In the genomic region with DNA sequence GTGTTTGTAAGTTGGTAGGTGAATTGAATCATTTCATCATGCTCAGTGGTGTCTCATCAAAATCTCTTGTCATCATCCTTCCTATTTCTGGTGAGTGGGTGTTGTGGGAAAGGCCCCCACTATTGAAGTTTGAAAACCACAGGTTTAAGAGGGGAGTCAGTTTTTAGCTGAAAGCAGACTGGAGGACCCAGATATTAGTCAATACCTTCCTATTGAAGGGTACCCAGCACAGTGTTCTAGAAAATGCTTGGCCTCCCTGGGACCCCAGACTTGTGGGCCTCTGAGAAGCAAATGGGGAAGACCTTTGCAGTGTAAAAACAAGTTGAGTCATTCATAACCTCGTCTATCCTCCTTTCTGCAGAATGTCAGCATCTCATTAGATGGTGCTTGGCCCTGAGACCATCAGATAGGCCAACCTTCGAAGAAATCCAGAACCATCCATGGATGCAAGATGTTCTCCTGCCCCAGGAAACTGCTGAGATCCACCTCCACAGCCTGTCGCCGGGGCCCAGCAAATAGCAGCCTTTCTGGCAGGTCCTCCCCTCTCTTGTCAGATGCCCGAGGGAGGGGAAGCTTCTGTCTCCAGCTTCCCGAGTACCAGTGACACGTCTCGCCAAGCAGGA, we compare ENCODE assay signal across 8 cellular contexts. TPM values are rescaled to one million over a fixed set of nuclear protein-coding genes. Genes with fewer than 3 reads are reported as not detected.
DNase-seq lines count a peak whose midpoint lies in the region; ATAC-seq and TF ChIP-seq lines count a peak whose summit lies in the region.

No MANE protein-coding gene starts in this region.

- H3K4me3 Mint-ChIP-seq in CD8-positive, alpha-beta memory T cell = peak overlapping the region; percentile 90 to 99 (median 94)

- H3K27ac Mint-ChIP-seq in CD8-positive, alpha-beta memory T cell = peak overlapping the region; percentile 82 to 98 (median 93)

- H3K4me3 ChIP-seq in CD8-positive, alpha-beta memory T cell (ENCODE audit: low read length) = peak overlapping the region; percentile 68
- no peak overlapping the region for H3K4me3 ChIP-seq in tibial artery

- peaks cover 0 to 3% of the 10 kb centered on the region in 2 donors for H3K27me3 Mint-ChIP-seq in CD8-positive, alpha-beta memory T cell

- no peaks in the 10 kb centered on the region for H3K9me3 ChIP-seq in CD8-positive, alpha-beta memory T cell (ENCODE audit: low read length)
- H3K9me3 ChIP-seq in tibial artery = no peaks in the 10 kb centered on the region

- H3K27me3 ChIP-seq in CD8-positive, alpha-beta memory T cell (ENCODE audit: insufficient read depth, low read length, poor library complexity, severe bottlenecking) = no peaks in the 10 kb centered on the region
- H3K27me3 ChIP-seq in tibial artery = no peaks in the 10 kb centered on the region

- intact Hi-C loops in tibial artery (cut with DNase I; ENCODE audit: low total_unique reads) = loop anchor here (10.0 kb wide), 2 partner anchors 289 to 409 kb away; a partner anchor contains a TSS

- peaks cover 43 to 63% (median 51%) of the 10 kb centered on the region in 3 donors for H3K36me3 Mint-ChIP-seq in CD8-positive, alpha-beta memory T cell

- peak overlapping the region; percentile 89 for H3K27ac ChIP-seq in CD8-positive, alpha-beta memory T cell (ENCODE audit: low read depth, low read length)
- H3K27ac ChIP-seq in tibial artery = no peak overlapping the region

- H3K36me3 ChIP-seq in CD8-positive, alpha-beta memory T cell (ENCODE audit: insufficient read depth, low read length) = peaks cover 48% of the 10 kb centered on the region
- peaks cover 31 to 34% (median 32%) of the 10 kb centered on the region in 3 donors for H3K36me3 ChIP-seq in tibial artery

- POLR2A ChIA-PET in CD8-positive, alpha-beta memory T cell (lab: Charles Lee) = interaction anchor here (1.0 to 3.8 kb wide), 5 partner anchors 9 to 299 kb away, joined by 3 to 38 read pairs (median 4); a partner anchor contains a TSS

- peaks cover 0 to 2% (median 0%) of the 10 kb centered on the region in 5 donors for H3K9me3 Mint-ChIP-seq in CD8-positive, alpha-beta memory T cell

- H3K4me1 ChIP-seq in CD8-positive, alpha-beta memory T cell (ENCODE audit: insufficient read depth, low read length) = peaks cover 56% of the 10 kb centered on the region
- H3K4me1 ChIP-seq in tibial artery = peaks cover 0 to 27% (median 13%) of the 10 kb centered on the region in 4 donors

- peak in 1 of 5 donors; percentile 50 for DNase-seq in CD8-positive, alpha-beta memory T cell
- peak; percentile 23 for DNase-seq in cerebellar cortex (ENCODE audit: low spot score)
- peak; percentile 65 for DNase-seq in stimulated activated CD4-positive, alpha-beta T cell treated with anti-CD3 and anti-CD28 coated beads, Interleukin-15, amount 100 ng/mL, for 24 hours
- no peak for DNase-seq in 8988T
- DNase-seq in NCI-H526 treated with DMSO at 0.1 percent for 48 hours (lab: John Stamatoyannopoulos, UW) = no peak
- no peak for DNase-seq in tibial artery

- CTCF ChIA-PET in CD8-positive, alpha-beta memory T cell (lab: Charles Lee) = interaction anchor here (2.7 to 16.9 kb wide), 8 partner anchors 8 to 288 kb away, joined by 11 to 461 read pairs (median 27); a partner anchor contains a TSS

- H3K4me1 Mint-ChIP-seq in CD8-positive, alpha-beta memory T cell = peaks cover 65 to 70% (median 68%) of the 10 kb centered on the region in 3 donors

- TF ChIP-seq CTCF in tibial artery (IDR thresholded peaks at IDR 0.05) = no peak

- ATAC-seq in activated CD4-positive, CD25-positive, alpha-beta regulatory T cell treated with anti-CD3 and anti-CD28 coated beads, Interleukin-2, amount 50 U/mL, for 24 hours = peak; percentile 50 to 52
- no peak for ATAC-seq in GM19463 (IDR thresholded peaks at IDR 0.05; ENCODE audit: unreplicated experiment)

RNA-seq across cellular contexts. Expression of a gene that starts 3.7 kb away (rescaled TPM):
- total RNA-seq in CD8-positive, alpha-beta memory T cell = 10 to 100 TPM; 93.7 to 99.1 TPM
- polyA plus RNA-seq in CD8-positive, alpha-beta memory T cell = 253 TPM

Comparison
In these comparisons a context has a peak if more than half of its experiments do, and no peak if none do; other contexts are left out.
1. DNase-seq: peak in cerebellar cortex (single experiment) and stimulated activated CD4-positive, alpha-beta T cell treated with anti-CD3 and anti-CD28 coated beads, Interleukin-15, amount 100 ng/mL, for 24 hours (single experiment); none in 8988T (single experiment), NCI-H526 treated with DMSO at 0.1 percent for 48 hours (single experiment) and tibial artery (0 of 2).